1 cellular context compared by ENCODE assay signal in genomic region chr2:46866770-46867246, GRCh38.
TF ChIP-seq lines count a peak whose summit lies in the region.

No MANE protein-coding gene starts in this region.

TF ChIP-seq in HepG2, 621 proteins besides CTCF, POLR2A, EP300 and RAD21 (continued from another document):
- TF ChIP-seq, protein P1, sequence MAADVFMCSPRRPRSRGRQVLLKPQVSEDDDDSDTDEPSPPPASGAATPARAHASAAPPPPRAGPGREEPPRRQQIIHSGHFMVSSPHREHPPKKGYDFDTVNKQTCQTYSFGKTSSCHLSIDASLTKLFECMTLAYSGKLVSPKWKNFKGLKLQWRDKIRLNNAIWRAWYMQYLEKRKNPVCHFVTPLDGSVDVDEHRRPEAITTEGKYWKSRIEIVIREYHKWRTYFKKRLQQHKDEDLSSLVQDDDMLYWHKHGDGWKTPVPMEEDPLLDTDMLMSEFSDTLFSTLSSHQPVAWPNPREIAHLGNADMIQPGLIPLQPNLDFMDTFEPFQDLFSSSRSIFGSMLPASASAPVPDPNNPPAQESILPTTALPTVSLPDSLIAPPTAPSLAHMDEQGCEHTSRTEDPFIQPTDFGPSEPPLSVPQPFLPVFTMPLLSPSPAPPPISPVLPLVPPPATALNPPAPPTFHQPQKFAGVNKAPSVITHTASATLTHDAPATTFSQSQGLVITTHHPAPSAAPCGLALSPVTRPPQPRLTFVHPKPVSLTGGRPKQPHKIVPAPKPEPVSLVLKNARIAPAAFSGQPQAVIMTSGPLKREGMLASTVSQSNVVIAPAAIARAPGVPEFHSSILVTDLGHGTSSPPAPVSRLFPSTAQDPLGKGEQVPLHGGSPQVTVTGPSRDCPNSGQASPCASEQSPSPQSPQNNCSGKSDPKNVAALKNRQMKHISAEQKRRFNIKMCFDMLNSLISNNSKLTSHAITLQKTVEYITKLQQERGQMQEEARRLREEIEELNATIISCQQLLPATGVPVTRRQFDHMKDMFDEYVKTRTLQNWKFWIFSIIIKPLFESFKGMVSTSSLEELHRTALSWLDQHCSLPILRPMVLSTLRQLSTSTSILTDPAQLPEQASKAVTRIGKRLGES (CRISPR knock-in tag; IDR thresholded peaks at IDR 0.05; ENCODE audit: borderline replicate concordance), result no peak
- TF ChIP-seq LCORL (IDR thresholded peaks at IDR 0.05) (no peak), LCORL (CRISPR knock-in tag; IDR thresholded peaks at IDR 0.05) (no peak), CSRNP1 (CRISPR knock-in tag; IDR thresholded peaks at IDR 0.05) (no peak), POLR2AphosphoS2 (IDR thresholded peaks at IDR 0.05; ENCODE audit: low read depth, low read length) (no peak), KMT2A (CRISPR knock-in tag; IDR thresholded peaks at IDR 0.05) (no peak), ZNF441 (CRISPR knock-in tag; IDR thresholded peaks at IDR 0.05; ENCODE audit: borderline replicate concordance) (no peak), ZFYVE20 (CRISPR knock-in tag; IDR thresholded peaks at IDR 0.05; ENCODE audit: borderline replicate concordance, low read depth) (no peak), MATR3 (CRISPR knock-in tag; IDR thresholded peaks at IDR 0.05) (no peak), PAX8 (CRISPR knock-in tag; IDR thresholded peaks at IDR 0.05; ENCODE audit: borderline replicate concordance) (no peak), NFKB2 (CRISPR knock-in tag; IDR thresholded peaks at IDR 0.05; ENCODE audit: borderline replicate concordance) (0 out of 2 replicates have a peak, but pooled peaks have one; percentile 19), SETDB1 (CRISPR knock-in tag; IDR thresholded peaks at IDR 0.05; ENCODE audit: borderline replicate concordance) (no peak)
